1 cellular context compared by ENCODE assay signal in genomic region chr15:41774062-41774872, GRCh38.
TF ChIP-seq lines count a peak whose summit lies in the region.

TSS of gene MAPKBP1 (plus strand) at chr15:41774484. CDS start at chr15:41775276, 792 bp downstream.

TF ChIP-seq in HEK293, 187 proteins besides CTCF, POLR2A, EP300 and RAD21 (continued from another document):
- TF ChIP-seq ZBTB17 (tag by site-specific recombination; IDR thresholded peaks at IDR 0.05) (peak; percentile 97), ZFP37 (tag by site-specific recombination; IDR thresholded peaks at IDR 0.05) (peak; percentile 47; the same call in 1 of the 2 replicates), KLF17 (tag by site-specific recombination; IDR thresholded peaks at IDR 0.05) (peak; percentile 81), ZNF776 (tag by site-specific recombination; IDR thresholded peaks at IDR 0.05; ENCODE audit: borderline replicate concordance) (no peak), ZNF324 (tag by site-specific recombination; IDR thresholded peaks at IDR 0.05) (peak; percentile 87; the same call in 1 of the 2 replicates), ZNF354C (tag by site-specific recombination; IDR thresholded peaks at IDR 0.05; ENCODE audit: borderline replicate concordance, low read depth) (no peak), ZNF701 (tag by site-specific recombination; IDR thresholded peaks at IDR 0.05) (no peak), KLF8 (tag by site-specific recombination; IDR thresholded peaks at IDR 0.05) (peak; percentile 58; the same call in 1 of the 2 replicates), ZNF610 (tag by site-specific recombination; IDR thresholded peaks at IDR 0.05; ENCODE audit: borderline replicate concordance) (0 out of 2 replicates have a peak, but pooled peaks have one; percentile 75), ZBTB11 (tag by site-specific recombination; conservative IDR thresholded peaks at IDR 0.05; ENCODE audit: low read depth) (no peak), ZXDB (tag by site-specific recombination; IDR thresholded peaks at IDR 0.05) (peak; percentile 96), ZNF600 (tag by site-specific recombination; IDR thresholded peaks at IDR 0.05) (peak; percentile 99), ZFP69B (tag by site-specific recombination; IDR thresholded peaks at IDR 0.05) (peak; percentile 53; the same call in 1 of the 2 replicates)
- TF ChIP-seq, protein P1, sequence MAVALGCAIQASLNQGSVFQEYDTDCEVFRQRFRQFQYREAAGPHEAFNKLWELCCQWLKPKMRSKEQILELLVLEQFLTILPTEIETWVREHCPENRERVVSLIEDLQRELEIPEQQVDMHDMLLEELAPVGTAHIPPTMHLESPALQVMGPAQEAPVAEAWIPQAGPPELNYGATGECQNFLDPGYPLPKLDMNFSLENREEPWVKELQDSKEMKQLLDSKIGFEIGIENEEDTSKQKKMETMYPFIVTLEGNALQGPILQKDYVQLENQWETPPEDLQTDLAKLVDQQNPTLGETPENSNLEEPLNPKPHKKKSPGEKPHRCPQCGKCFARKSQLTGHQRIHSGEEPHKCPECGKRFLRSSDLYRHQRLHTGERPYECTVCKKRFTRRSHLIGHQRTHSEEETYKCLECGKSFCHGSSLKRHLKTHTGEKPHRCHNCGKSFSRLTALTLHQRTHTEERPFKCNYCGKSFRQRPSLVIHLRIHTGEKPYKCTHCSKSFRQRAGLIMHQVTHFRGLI (tag by site-specific recombination; IDR thresholded peaks at IDR 0.05), result peak; percentile 85
